ENCODE assay signal across 1 cellular context in genomic region chr1:20696397-20697333, GRCh38.
TF ChIP-seq lines count a peak whose summit lies in the region.

No MANE protein-coding gene starts in this region.

TF ChIP-seq in K562, 482 proteins besides CTCF, POLR2A, EP300 and RAD21 (continued from another document and continues in another):
- TF ChIP-seq USF1 (CRISPR knock-in tag; IDR thresholded peaks at IDR 0.05): peak; percentile 98
- TF ChIP-seq MAFG (tag; conservative IDR thresholded peaks at IDR 0.05): no peak
- TF ChIP-seq MXI1 (IDR thresholded peaks at IDR 0.05; ENCODE audit: low read depth, low read length): no peak
- TF ChIP-seq NFXL1 (CRISPR knock-in tag; IDR thresholded peaks at IDR 0.05): no peak
- 0 out of 2 replicates have a peak, but pooled peaks have one; percentile 35 for TF ChIP-seq ZNF175 (CRISPR knock-in tag; IDR thresholded peaks at IDR 0.05; ENCODE audit: low read depth)
- TF ChIP-seq STAT5A (IDR thresholded peaks at IDR 0.05; ENCODE audit: borderline replicate concordance, low read length): no peak
- peak; percentile 72 for TF ChIP-seq DIDO1 (tag; IDR thresholded peaks at IDR 0.05; ENCODE audit: low read depth)
- TF ChIP-seq NR4A1 (CRISPR knock-in tag; IDR thresholded peaks at IDR 0.05): no peak
- no peak for TF ChIP-seq NR4A1 (tag; IDR thresholded peaks at IDR 0.05)
- TF ChIP-seq L3MBTL2 (IDR thresholded peaks at IDR 0.05): peak; percentile 94
- TF ChIP-seq ZBED1 (IDR thresholded peaks at IDR 0.05): no peak
- TF ChIP-seq PRDM10 (IDR thresholded peaks at IDR 0.05; ENCODE audit: partially characterized antibody): peak; percentile 72
- TF ChIP-seq ZNF644 (tag; IDR thresholded peaks at IDR 0.05; ENCODE audit: low read depth): no peak
- no peak for TF ChIP-seq PHF21A (IDR thresholded peaks at IDR 0.05; ENCODE audit: borderline replicate concordance, low read depth)
- TF ChIP-seq THRB (CRISPR knock-in tag; conservative IDR thresholded peaks at IDR 0.05): no peak
- TF ChIP-seq ARID4B (CRISPR knock-in tag; IDR thresholded peaks at IDR 0.05): peak; percentile 6; the same call in 1 of the 2 replicates
- no peak for TF ChIP-seq CBFA2T3 (IDR thresholded peaks at IDR 0.05)
- no peak for TF ChIP-seq FOXA1 (IDR thresholded peaks at IDR 0.05; ENCODE audit: borderline replicate concordance)
- TF ChIP-seq NCOA4 (IDR thresholded peaks at IDR 0.05; ENCODE audit: partially characterized antibody): no peak
- no peak for TF ChIP-seq FOXA3 (CRISPR knock-in tag; conservative IDR thresholded peaks at IDR 0.05 in 1 of 2, IDR thresholded peaks at IDR 0.05 in 1 of 2)
- peak; percentile 63; the same call in 1 of the 2 replicates for TF ChIP-seq AFF4 (CRISPR knock-in tag; IDR thresholded peaks at IDR 0.05)
- TF ChIP-seq MGA (IDR thresholded peaks at IDR 0.05): peak; percentile 83
- peak; percentile 86 for TF ChIP-seq RB1 (IDR thresholded peaks at IDR 0.05; ENCODE audit: low read depth)
- no peak for TF ChIP-seq ZNF124 (CRISPR knock-in tag; IDR thresholded peaks at IDR 0.05)
- no peak for TF ChIP-seq ZNF316 (IDR thresholded peaks at IDR 0.05)
- TF ChIP-seq MITF (IDR thresholded peaks at IDR 0.05): peak; percentile 93
- TF ChIP-seq CEBPB (tag; IDR thresholded peaks at IDR 0.05): no peak
- TF ChIP-seq CHD1 (IDR thresholded peaks at IDR 0.05; ENCODE audit: low read length): no peak
- TF ChIP-seq ZNF785 (CRISPR knock-in tag; IDR thresholded peaks at IDR 0.05): no peak
